Comparison of ENCODE assay signal across 8 cellular contexts in genomic region chr14:92951912-92952471, GRCh38. TPM values are rescaled to one million over a fixed set of nuclear protein-coding genes. Genes with fewer than 3 reads are reported as not detected.
A peak's percentile ranks its signal among the peaks of the same experiment; 100 is the strongest.
DNase-seq lines count a peak whose midpoint lies in the region; ATAC-seq and TF ChIP-seq lines count a peak whose summit lies in the region.

No MANE protein-coding gene starts in this region.

- intact Hi-C loops in Right ventricle myocardium superior (cut with DNase I): loop anchor here (2.0 kb wide), 2 partner anchors 163 to 187 kb away; partner anchors contain the start of gene ITPK1

- H3K4me3 Mint-ChIP-seq in activated naive CD8-positive, alpha-beta T cell: no peak overlapping the region
- no peak overlapping the region for H3K4me3 Mint-ChIP-seq in progenitor cell of endocrine pancreas (ENCODE audit: low read depth)

- H3K4me1 Mint-ChIP-seq in activated naive CD8-positive, alpha-beta T cell (ENCODE audit: low read depth): peaks cover 4% of the 10 kb centered on the region
- no peaks in the 10 kb centered on the region for H3K4me1 Mint-ChIP-seq in progenitor cell of endocrine pancreas (ENCODE audit: low read depth)

- H3K27ac Mint-ChIP-seq in activated naive CD8-positive, alpha-beta T cell: peak overlapping the region; percentile 34
- H3K27ac Mint-ChIP-seq in progenitor cell of endocrine pancreas: no peak overlapping the region

- no peaks in the 10 kb centered on the region for H3K9me3 Mint-ChIP-seq in activated naive CD8-positive, alpha-beta T cell (ENCODE audit: low read depth)
- H3K9me3 Mint-ChIP-seq in progenitor cell of endocrine pancreas (ENCODE audit: low read depth): no peaks in the 10 kb centered on the region

- peak; percentile 92 for DNase-seq in D341Med (ENCODE audit: low spot score)
- DNase-seq in LHCN-M2 (ENCODE audit: low read depth): peak; percentile 44
- peak; percentile 89 for DNase-seq in Right ventricle myocardium superior
- DNase-seq in progenitor cell of endocrine pancreas (ENCODE audit: low spot score, unreplicated experiment): peak; percentile 70
- DNase-seq in ureter (ENCODE audit: low spot score): peak; percentile 83

- H3K27me3 Mint-ChIP-seq in activated naive CD8-positive, alpha-beta T cell: no peaks in the 10 kb centered on the region
- H3K27me3 Mint-ChIP-seq in progenitor cell of endocrine pancreas: no peaks in the 10 kb centered on the region

- ATAC-seq in GM21717 (IDR thresholded peaks at IDR 0.05; ENCODE audit: unreplicated experiment) (peak; percentile 78), SK-N-SH treated with all-trans-retinoic acid at 6 μM for 48 hours (peak; percentile 98), Right ventricle myocardium superior (ENCODE audit: poor library complexity) (peak; percentile 75)

- peak; percentile 96 for TF ChIP-seq CTCF in progenitor cell of endocrine pancreas (IDR thresholded peaks at IDR 0.05; ENCODE audit: unreplicated experiment)

- peaks cover 2% of the 10 kb centered on the region for H3K36me3 Mint-ChIP-seq in activated naive CD8-positive, alpha-beta T cell
- H3K36me3 Mint-ChIP-seq in progenitor cell of endocrine pancreas (ENCODE audit: insufficient read depth): peaks cover 4% of the 10 kb centered on the region

TF ChIP-seq in SK-N-SH treated with all-trans-retinoic acid at 6 μM for 48 hours, 23 proteins besides CTCF, POLR2A, EP300 and RAD21:
- TF ChIP-seq SNAI2 (CRISPR knock-in tag; IDR thresholded peaks at IDR 0.05): no peak
- peak; percentile 19; the same call in 1 of the 2 replicates for TF ChIP-seq TSHZ2 (CRISPR knock-in tag; IDR thresholded peaks at IDR 0.05)

RNA-seq across cellular contexts. Expression of gene CHGA, which starts 29.0 kb away (rescaled TPM):
- not detected in 2 replicates for total RNA-seq in LHCN-M2 (2014; rRNA removed)
- not detected for polyA plus RNA-seq in LHCN-M2 (2012)
- total RNA-seq in Right ventricle myocardium superior: not detected
- total RNA-seq in progenitor cell of endocrine pancreas: 1,495 and 1,590 TPM in 2 replicates
- total RNA-seq in ureter: not detected

Comparison
In these comparisons a context has a peak if more than half of its experiments do, and no peak if none do; other contexts are left out.
1. Peak in every context shown above with its lines: DNase-seq and ATAC-seq.
2. RNA of gene CHGA, which starts 29.0 kb away (total RNA-seq): 1,495 to 1,590 TPM in progenitor cell of endocrine pancreas; not detected in ureter (single experiment), not detected in LHCN-M2 and not detected in Right ventricle myocardium superior (single experiment); every median in the first group is over 1,000 times any median in the second.